Comparison of ENCODE assay signal across 24 cellular contexts in the genomic region with DNA sequence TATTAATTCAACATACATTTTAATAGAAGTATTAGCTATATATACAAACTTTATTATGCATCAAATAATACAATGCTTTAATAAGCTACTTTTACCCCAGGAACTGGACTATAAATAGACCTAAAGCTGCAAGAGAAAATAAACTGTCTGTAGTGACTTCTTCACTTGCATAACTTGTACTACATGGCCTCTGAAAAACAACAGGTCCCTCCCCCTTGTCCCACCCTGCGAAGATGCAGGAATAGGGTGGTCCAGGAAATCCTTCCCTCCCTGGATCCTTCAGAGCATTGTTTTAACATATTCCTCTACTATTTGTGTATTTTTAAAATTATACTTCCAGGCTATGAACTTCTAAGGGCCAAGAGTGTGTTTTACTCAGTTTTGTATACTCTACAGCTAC. TPM values are rescaled to one million over a fixed set of nuclear protein-coding genes. Genes with fewer than 3 reads are reported as not detected.
DNase-seq lines count a peak whose midpoint lies in the region; ATAC-seq and TF ChIP-seq lines count a peak whose summit lies in the region.
"Had no signal": no experiment of that assay in that cellular context is flagged by ENCODE, and none has a peak within 500 bp of the region (broad histone marks: within the 10 kb centered on the region; RNA-seq: fewer than 3 reads in every experiment).

No MANE protein-coding gene starts in this region.

- no TSS peak for BruUV-seq in PC-3 (replicated peaks; lab: Mats Ljungman, UMichigan)

- no peaks in the 10 kb centered on the region for H3K9me3 Mint-ChIP-seq in nephron
- H3K9me3 Mint-ChIP-seq: CD4-positive, alpha-beta memory T cell; CD4-positive, CD25-positive, alpha-beta regulatory T cell; CD8-positive, alpha-beta memory T cell had no signal

- H3K79me2 ChIP-seq in PC-3 (ENCODE audit: low read length): no peaks in the 10 kb centered on the region

- no peak overlapping the region for H2AFZ ChIP-seq in PC-3 (ENCODE audit: low read length)

- H4K20me1 ChIP-seq in PC-3 (ENCODE audit: low read length): no peaks in the 10 kb centered on the region
- H4K20me1 ChIP-seq: BLaER1 had no signal

- H3K4me1 ChIP-seq in left ventricle myocardium inferior (peaks cover 16% of the 10 kb centered on the region), PC-3 (ENCODE audit: insufficient read depth, low read length) (no peaks in the 10 kb centered on the region)
- H3K4me1 ChIP-seq: BE2C, BLaER1 had no signal

- H3K36me3 ChIP-seq in left ventricle myocardium inferior (no peaks in the 10 kb centered on the region), PC-3 (ENCODE audit: low read depth, low read length) (no peaks in the 10 kb centered on the region)
- H3K36me3 ChIP-seq: BE2C, BLaER1 had no signal

- H3K4me1 Mint-ChIP-seq in nephron: peaks cover 27% of the 10 kb centered on the region
- H3K4me1 Mint-ChIP-seq: CD14-positive monocyte; CD4-positive, alpha-beta memory T cell; CD4-positive, CD25-positive, alpha-beta regulatory T cell; CD8-positive, alpha-beta memory T cell had no signal

- no peak overlapping the region for H3K4me2 ChIP-seq in PC-3 (ENCODE audit: low read length)
- H3K4me2 ChIP-seq: BLaER1 had no signal

- no peaks in the 10 kb centered on the region for H3K36me3 Mint-ChIP-seq in nephron (ENCODE audit: low read depth)
- H3K36me3 Mint-ChIP-seq: CD14-positive monocyte; CD4-positive, alpha-beta memory T cell; CD4-positive, CD25-positive, alpha-beta regulatory T cell; CD8-positive, alpha-beta memory T cell had no signal

- no peak overlapping the region for H3K4me3 Mint-ChIP-seq in nephron
- H3K4me3 Mint-ChIP-seq: CD14-positive monocyte; CD4-positive, alpha-beta memory T cell; CD4-positive, CD25-positive, alpha-beta regulatory T cell; CD8-positive, alpha-beta memory T cell had no signal

- H3K4me3 ChIP-seq in left ventricle myocardium inferior (no peak overlapping the region), PC-3 (ENCODE audit: low read length) (no peak overlapping the region)
- H3K4me3 ChIP-seq: BLaER1, GM12878 had no signal

- no peaks in the 10 kb centered on the region for H3K9me2 ChIP-seq in PC-3 (replicated peaks; ENCODE audit: low read length)

- TF ChIP-seq CTCF in left ventricle myocardium inferior (IDR thresholded peaks at IDR 0.05; ENCODE audit: borderline replicate concordance) (no peak), nephron (IDR thresholded peaks at IDR 0.05; ENCODE audit: unreplicated experiment in 3 of 3) (no peak), PC-3 (conservative IDR thresholded peaks at IDR 0.05; ENCODE audit: low read depth, low read length) (no peak)

- ATAC-seq in left ventricle myocardium superior (no peak), HG02588 (IDR thresholded peaks at IDR 0.05; ENCODE audit: unreplicated experiment) (no peak), PC-3 (no peak)
- ATAC-seq: GM12878 had no signal

- no peaks in the 10 kb centered on the region for H3K27me3 Mint-ChIP-seq in nephron (ENCODE audit: low read depth)

- intact Hi-C loops in left ventricle myocardium inferior (cut with micrococcal nuclease): no loop called here
- intact Hi-C loops in left ventricle myocardium superior (cut with micrococcal nuclease): no loop called here
- intact Hi-C loops in PC-3 (cut with micrococcal nuclease): no loop called here

- H3F3A ChIP-seq in PC-3 (ENCODE audit: low read length, unreplicated experiment): no peaks in the 10 kb centered on the region

- no peak overlapping the region for H3K9ac ChIP-seq in PC-3 (ENCODE audit: low read length)
- H3K9ac ChIP-seq: BLaER1 had no signal

- H3K27ac Mint-ChIP-seq in nephron: peak overlapping the region in 2 of 3 experiments; percentile 69 to 71
- H3K27ac Mint-ChIP-seq: CD14-positive monocyte; CD4-positive, alpha-beta memory T cell; CD4-positive, CD25-positive, alpha-beta regulatory T cell; CD8-positive, alpha-beta memory T cell had no signal

- CTCF ChIA-PET in PC-3 (lab: Charles Lee): no interaction called here

- POLR2A ChIA-PET in PC-3 (lab: Charles Lee; ENCODE audit: unreplicated experiment): interaction anchor here (0.6 kb wide), 1 partner anchor 75 kb away, joined by 6 read pairs; no protein-coding TSS in a partner anchor

- peak overlapping the region; percentile 51 for H3K27ac ChIP-seq in left ventricle myocardium inferior (replicated peaks)
- H3K27ac ChIP-seq in PC-3 (ENCODE audit: low read length): no peak overlapping the region
- H3K27ac ChIP-seq: BLaER1 had no signal

- DNase-seq in left ventricle myocardium inferior (no peak), left ventricle myocardium superior (no peak), PC-3 (no peak)
- DNase-seq: 8988T; ACHN; BE2C; C1 segment of cervical spinal cord; CD4-positive, alpha-beta memory T cell; CD4-positive, CD25-positive, alpha-beta regulatory T cell; CD8-positive, alpha-beta memory T cell; COR-L47; DMS 273 treated with DMSO at 0.1 percent for 48 hours; DMS153; DMS53; DMS79; DND-41; EL; GDM1 had no signal

- no peaks in the 10 kb centered on the region for H3K9me3 ChIP-seq in left ventricle myocardium inferior (replicated peaks)
- no peaks in the 10 kb centered on the region for H3K9me3 ChIP-seq in PC-3 (ENCODE audit: low read length)
- H3K9me3 ChIP-seq: BE2C, BLaER1 had no signal

- H3K27me3 ChIP-seq in left ventricle myocardium inferior (ENCODE audit: low read depth) (no peaks in the 10 kb centered on the region), PC-3 (ENCODE audit: low read length) (no peaks in the 10 kb centered on the region)
- H3K27me3 ChIP-seq: BE2C, BLaER1 had no signal

RNA-seq across cellular contexts. Expression of gene SELENOP, which starts 15.1 kb away (rescaled TPM):
- 213 TPM for total RNA-seq in left ventricle myocardium inferior
- total RNA-seq in left ventricle myocardium superior: 297 TPM
- 3.3 and 3.9 TPM in 2 replicates for total RNA-seq in PC-3 (2014; rRNA removed)
- total RNA-seq: Daoy had no signal

Comparison
In these comparisons a context has a peak if more than half of its experiments do, and no peak if none do; other contexts are left out.
1. RNA of gene SELENOP, which starts 15.1 kb away (total RNA-seq): 297 TPM in left ventricle myocardium superior (single experiment) and 213 TPM in left ventricle myocardium inferior (single experiment); 3.3 to 3.9 TPM in PC-3; every median in the first group is over 10 times any median in the second.